Comparison of ENCODE assay signal across 13 cellular contexts in the genomic region with DNA sequence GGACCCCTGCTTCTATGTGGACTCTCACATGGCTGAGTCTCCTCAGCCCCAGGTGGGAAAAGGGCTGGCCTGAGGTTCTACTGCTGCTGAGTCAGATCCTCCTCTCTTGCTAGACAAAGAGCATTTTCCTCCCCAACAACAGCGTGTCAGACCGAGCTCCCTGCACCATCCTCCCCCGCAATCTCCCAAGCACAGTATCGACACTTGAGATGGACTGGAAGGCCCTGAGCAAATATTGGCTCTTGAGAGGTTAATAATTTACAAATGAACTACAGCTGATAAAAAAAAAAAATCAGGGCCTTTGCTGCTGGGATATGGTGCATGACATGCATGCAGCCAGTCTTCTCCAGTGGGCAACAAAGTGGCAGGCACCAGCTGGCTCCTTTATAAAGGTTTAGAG. TPM values are rescaled to one million over a fixed set of nuclear protein-coding genes. Genes with fewer than 3 reads are reported as not detected.
DNase-seq lines count a peak whose midpoint lies in the region; ATAC-seq, FAIRE-seq and TF ChIP-seq lines count a peak whose summit lies in the region.
"Had no signal": no experiment of that assay in that cellular context is flagged by ENCODE, and none has a peak within 500 bp of the region (broad histone marks: within the 10 kb centered on the region; RNA-seq: fewer than 3 reads in every experiment).

No MANE protein-coding gene starts in this region.

- H3K9me3 ChIP-seq in astrocyte (ENCODE audit: insufficient read depth, low read depth, low read length) (no peaks in the 10 kb centered on the region), HepG2 (ENCODE audit: low read length) (no peaks in the 10 kb centered on the region), upper lobe of right lung (no peaks in the 10 kb centered on the region), thyroid gland (no peaks in the 10 kb centered on the region), HAP-1 (no peaks in the 10 kb centered on the region)
- H3K9me3 ChIP-seq: heart right ventricle had no signal

- no peak overlapping the region for H3K9ac ChIP-seq in astrocyte (ENCODE audit: low read length)
- H3K9ac ChIP-seq in HepG2 (ENCODE audit: insufficient read depth, low read depth, low read length): no peak overlapping the region

- H3K4me2 ChIP-seq in astrocyte (ENCODE audit: low read length) (peak overlapping the region; percentile 32), HepG2 (ENCODE audit: low read depth, low read length) (no peak overlapping the region)

- H4K20me1 ChIP-seq in astrocyte (ENCODE audit: insufficient read depth, low read length) (no peaks in the 10 kb centered on the region), HepG2 (ENCODE audit: insufficient read depth, low read length) (no peaks in the 10 kb centered on the region)

- H3K4me1 ChIP-seq in astrocyte (ENCODE audit: insufficient read depth, low read length) (no peaks in the 10 kb centered on the region), HepG2 (ENCODE audit: insufficient read depth, low read length) (peaks cover 14% of the 10 kb centered on the region), upper lobe of right lung (no peaks in the 10 kb centered on the region), thyroid gland (no peaks in the 10 kb centered on the region), HAP-1 (no peaks in the 10 kb centered on the region)
- H3K4me1 ChIP-seq: heart right ventricle had no signal

- H3K27me3 Mint-ChIP-seq in astrocyte (ENCODE audit: low read depth, unreplicated experiment): peaks cover 8% of the 10 kb centered on the region

- H3K9me3 Mint-ChIP-seq in astrocyte (ENCODE audit: unreplicated experiment): peaks cover 2% of the 10 kb centered on the region

- DNase-seq in NCI-H526 (lab: John Stamatoyannopoulos, UW) (peak; percentile 2 to 30), NCI-H526 treated with DMSO at 0.1 percent for 48 hours (lab: John Stamatoyannopoulos, UW) (no peak), astrocyte (ENCODE audit: low read depth) (peak; percentile 10), HepG2 (ENCODE audit: low spot score) (peak; percentile 6), upper lobe of right lung (no peak), thyroid gland (no peak), NCI-H82 (lab: John Stamatoyannopoulos, UW) (no peak), HAP-1 (ENCODE audit: low spot score in 2 of 2) (no peak)
- DNase-seq: heart right ventricle, NCI-H2171 treated with DMSO at 0.1 percent for 48 hours had no signal

- H3K36me3 ChIP-seq in astrocyte (ENCODE audit: insufficient read depth, low read length): no peaks in the 10 kb centered on the region
- no peaks in the 10 kb centered on the region for H3K36me3 ChIP-seq in HepG2 (replicated peaks in 1 of 2; ENCODE audit: control insufficient read depth in 1 of 2, insufficient read depth in 2 of 2, low read length in 2 of 2)
- no peaks in the 10 kb centered on the region for H3K36me3 ChIP-seq in upper lobe of right lung
- no peaks in the 10 kb centered on the region for H3K36me3 ChIP-seq in thyroid gland
- no peaks in the 10 kb centered on the region for H3K36me3 ChIP-seq in HAP-1 (replicated peaks)
- H3K36me3 ChIP-seq: heart right ventricle had no signal

- peak overlapping the region; percentile 89 for H3K27ac Mint-ChIP-seq in astrocyte (ENCODE audit: unreplicated experiment)

- no peak for TF ChIP-seq POLR2A in HepG2 (IDR thresholded peaks at IDR 0.05; ENCODE audit: insufficient read depth in 1 of 2, low read depth in 2 of 2, low read length in 2 of 2)
- no peak for TF ChIP-seq POLR2A in thyroid gland (IDR thresholded peaks at IDR 0.05)

- ATAC-seq in HepG2 (peak; percentile 80), upper lobe of right lung (peak; percentile 83)
- ATAC-seq: heart right ventricle had no signal

- H3K27me3 ChIP-seq in astrocyte (ENCODE audit: insufficient read depth, low read length): peaks cover 8% of the 10 kb centered on the region
- H3K27me3 ChIP-seq in HepG2 (ENCODE audit: control insufficient read depth in 1 of 2, insufficient read depth in 2 of 2, low read length in 2 of 2): no peaks in the 10 kb centered on the region
- H3K27me3 ChIP-seq in upper lobe of right lung: no peaks in the 10 kb centered on the region
- H3K27me3 ChIP-seq in thyroid gland: no peaks in the 10 kb centered on the region
- peaks cover 14% of the 10 kb centered on the region; the same call in 1 of the 2 replicates for H3K27me3 ChIP-seq in HAP-1 (ENCODE audit: low read depth)

- no peak for TF ChIP-seq RAD21 in HepG2 (CRISPR knock-in tag; IDR thresholded peaks at IDR 0.05)

- H3K4me3 Mint-ChIP-seq in astrocyte (ENCODE audit: unreplicated experiment): peak overlapping the region; percentile 37

- in situ Hi-C loops in HepG2 (cut with HindIII; ENCODE audit: extremely low pct_ligation_motif_present, low pct_unique_long_range_greater_than_20kb) (no loop called here), HAP-1 (cut with MboI; ENCODE audit: low sequenced_read_pairs) (no loop called here)

- WGBS in HepG2 (ENCODE audit: low lambda C conversion rate): 0% methylated on average over 4 of the region's 4 CpGs
- WGBS in thyroid gland, 2 donors: 85 to 88% methylated on average over 4 of the region's 4 CpGs

- CTCF ChIA-PET in HepG2 (lab: Yijun Ruan, JAX; ENCODE audit: low intra/inter-chr PET ratio, low total read pairs): no interaction called here

- H2AFZ ChIP-seq in astrocyte (ENCODE audit: low read depth, low read length): no peak overlapping the region
- H2AFZ ChIP-seq in HepG2 (ENCODE audit: low read length): no peak overlapping the region

- TF ChIP-seq CTCF in astrocyte (IDR thresholded peaks at IDR 0.05; ENCODE audit: insufficient read depth, low read depth, low read length) (no peak), HepG2 (CRISPR knock-in tag; IDR thresholded peaks at IDR 0.05) (no peak), upper lobe of right lung (IDR thresholded peaks at IDR 0.05) (no peak), thyroid gland (IDR thresholded peaks at IDR 0.05) (no peak)

- H3K4me1 Mint-ChIP-seq in astrocyte (ENCODE audit: low read depth, unreplicated experiment): peaks cover 18% of the 10 kb centered on the region

- no TSS peak for BruUV-seq in HepG2 (replicated peaks; lab: Mats Ljungman, UMichigan)

- TF ChIP-seq EP300 in HepG2 (IDR thresholded peaks at IDR 0.05; ENCODE audit: low read depth in 2 of 2, low read length in 2 of 2): no peak
- TF ChIP-seq EP300 in HepG2 (CRISPR knock-in tag; IDR thresholded peaks at IDR 0.05; ENCODE audit: borderline replicate concordance): no peak

- H3K27ac ChIP-seq in astrocyte (ENCODE audit: low read depth, low read length): peak overlapping the region; percentile 22
- H3K27ac ChIP-seq in HepG2 (ENCODE audit: extremely low read length, insufficient read depth, low read length): no peak overlapping the region
- no peak overlapping the region for H3K27ac ChIP-seq in upper lobe of right lung
- no peak overlapping the region for H3K27ac ChIP-seq in thyroid gland
- H3K27ac ChIP-seq: heart right ventricle had no signal

- intact Hi-C loops in HepG2 (cut with micrococcal nuclease; ENCODE audit: unreplicated experiment) (no loop called here), upper lobe of right lung (cut with DNase I) (no loop called here), thyroid gland (cut with DNase I) (no loop called here)

- POLR2A ChIA-PET in HepG2 (lab: Yijun Ruan, JAX): no interaction called here

- FAIRE-seq in astrocyte (lab: Jason Lieb, UNC) (no peak), HepG2 (lab: Jason Lieb, UNC) (no peak)
- FAIRE-seq: A204.1, GM12891, H54 had no signal

- H3K4me3 ChIP-seq in astrocyte (ENCODE audit: insufficient read depth, low read depth, low read length) (no peak overlapping the region), HepG2 (replicated peaks in 1 of 3; ENCODE audit: insufficient read depth in 1 of 3, low read depth in 2 of 3, low read length in 3 of 3) (no peak overlapping the region), upper lobe of right lung (no peak overlapping the region), thyroid gland (replicated peaks in 1 of 3) (no peak overlapping the region), HAP-1 (no peak overlapping the region)
- H3K4me3 ChIP-seq: heart right ventricle had no signal

- no peaks in the 10 kb centered on the region for H3K36me3 Mint-ChIP-seq in astrocyte (ENCODE audit: low read depth, unreplicated experiment)

- H3K79me2 ChIP-seq in astrocyte (ENCODE audit: insufficient read depth, low read length): no peaks in the 10 kb centered on the region
- H3K79me2 ChIP-seq in HepG2 (ENCODE audit: insufficient read depth, low read length): no peaks in the 10 kb centered on the region

TF ChIP-seq in HepG2, 621 proteins besides CTCF, POLR2A, EP300 and RAD21 (continues in another document):
- TF ChIP-seq ZZZ3 (CRISPR knock-in tag; IDR thresholded peaks at IDR 0.05; ENCODE audit: borderline replicate concordance): no peak
- TF ChIP-seq, protein P1, sequence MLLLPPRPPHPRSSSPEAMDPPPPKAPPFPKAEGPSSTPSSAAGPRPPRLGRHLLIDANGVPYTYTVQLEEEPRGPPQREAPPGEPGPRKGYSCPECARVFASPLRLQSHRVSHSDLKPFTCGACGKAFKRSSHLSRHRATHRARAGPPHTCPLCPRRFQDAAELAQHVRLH (CRISPR knock-in tag; IDR thresholded peaks at IDR 0.05; ENCODE audit: borderline replicate concordance, low read depth): no peak
- no peak for TF ChIP-seq NCOA5 (CRISPR knock-in tag; IDR thresholded peaks at IDR 0.05)
- TF ChIP-seq ZNF207 (IDR thresholded peaks at IDR 0.05; ENCODE audit: borderline replicate concordance): no peak

RNA-seq across cellular contexts. Expression of gene CAMK1G, which starts 55.5 kb away (rescaled TPM):
- total RNA-seq in astrocyte (0.41 and 0.45 TPM in 2 replicates), HepG2 (2016; rRNA removed; fragmentation: Illumina TruSeq; extraction: Trizol) (not detected in 2 replicates), upper lobe of right lung (1.4 TPM), thyroid gland (not detected)
- not detected in 2 replicates for total RNA-seq in HepG2 (2016; cell fraction: cytosol; rRNA removed; fragmentation: Illumina TruSeq; extraction: Trizol; ENCODE audit: low read depth)
- not detected in 2 replicates for total RNA-seq in HepG2 (2016; cell fraction: insoluble cytoplasmic fraction; rRNA removed; fragmentation: Illumina TruSeq; extraction: Trizol)
- total RNA-seq in HepG2 (2016; cell fraction: membrane; rRNA removed; fragmentation: Illumina TruSeq; extraction: Trizol): not detected in 2 replicates
- not detected in 2 replicates for total RNA-seq in HepG2 (2016; cell fraction: nucleus; rRNA removed; fragmentation: Illumina TruSeq; extraction: Trizol)
- not detected in 2 replicates for polyA plus RNA-seq in HepG2 (2011; rRNA removed)
- not detected in 2 replicates for polyA plus RNA-seq in HepG2 (2011; cell fraction: cytosol; rRNA removed)
- polyA plus RNA-seq in HepG2 (2011; cell fraction: nucleus; rRNA removed): not detected in 2 replicates
- polyA plus RNA-seq in HepG2 (2012): not detected in 2 replicates
- polyA plus RNA-seq in HepG2 (2016; cell fraction: cytosol; fragmentation: Illumina TruSeq; extraction: Trizol; ENCODE audit: low read depth): not detected in 2 replicates
- polyA plus RNA-seq in HepG2 (2016; cell fraction: insoluble cytoplasmic fraction; fragmentation: Illumina TruSeq; extraction: Trizol; ENCODE audit: low read depth): not detected in 2 replicates
- polyA plus RNA-seq in HepG2 (2016; cell fraction: membrane; fragmentation: Illumina TruSeq; extraction: Trizol; ENCODE audit: low read depth): not detected in 2 replicates
- not detected in 2 replicates for polyA plus RNA-seq in HepG2 (2016; cell fraction: nucleus; fragmentation: Illumina TruSeq; extraction: Trizol; ENCODE audit: insufficient read depth, low read depth)
- polyA minus RNA-seq in HepG2 (2011; rRNA and poly(A)+ RNA removed; ENCODE audit: low replicate concordance): not detected in 2 replicates
- not detected in 2 replicates for polyA minus RNA-seq in HepG2 (2011; cell fraction: cytosol; rRNA and poly(A)+ RNA removed)
- not detected in 2 replicates for polyA minus RNA-seq in HepG2 (2011; cell fraction: nucleus; rRNA and poly(A)+ RNA removed)
- polyA plus RNA-seq: heart right ventricle had no signal

Comparison
In these comparisons a context has a peak if more than half of its experiments do, and no peak if none do; other contexts are left out.
1. DNase-seq: peak in NCI-H526 (2 of 2), astrocyte (single experiment) and HepG2 (single experiment); none in NCI-H526 treated with DMSO at 0.1 percent for 48 hours (single experiment), upper lobe of right lung (single experiment), thyroid gland (0 of 2), NCI-H82 (single experiment) and HAP-1 (0 of 2).